In the genomic region with DNA sequence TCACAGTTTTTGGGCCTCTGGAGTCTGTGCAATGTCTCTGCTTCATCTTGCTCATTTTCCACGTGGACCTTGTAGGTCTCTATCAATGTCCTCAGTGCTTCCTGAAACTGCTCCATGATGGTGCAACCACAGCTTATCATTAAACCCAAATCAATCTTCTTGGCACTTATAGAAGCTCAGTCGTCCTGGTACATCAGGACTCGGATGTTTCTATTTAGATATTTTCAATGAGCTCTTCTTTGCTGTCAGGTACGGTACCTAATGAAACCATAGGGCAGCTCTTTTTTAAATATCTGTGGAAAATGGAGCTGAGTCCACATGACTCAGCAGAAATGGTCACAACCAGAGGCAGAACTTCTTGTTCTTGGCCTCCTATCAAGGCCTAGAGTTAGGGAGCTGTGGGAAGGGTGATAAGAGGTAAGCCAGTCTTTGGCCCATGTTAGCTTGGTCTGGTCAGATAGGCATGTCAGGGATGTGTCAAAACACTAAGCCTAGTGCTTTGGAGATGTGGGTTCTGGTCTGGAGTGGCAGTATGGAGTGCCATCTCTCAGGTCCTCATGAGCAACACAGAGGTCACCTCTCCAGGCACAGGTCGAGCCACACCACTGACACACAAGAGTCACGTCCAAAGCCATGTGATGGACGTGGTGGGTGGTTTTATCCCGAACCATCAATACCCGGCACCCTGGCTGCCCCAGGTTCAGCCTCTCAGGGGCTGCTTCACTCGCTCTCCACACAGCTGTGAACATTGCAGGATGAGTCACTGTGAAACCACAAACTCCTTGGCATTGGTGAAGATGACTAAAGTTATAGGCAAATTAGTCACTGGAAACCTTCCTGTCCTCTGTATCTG, we compare ENCODE assay signal across 8 cellular contexts.
DNase-seq lines count a peak whose midpoint lies in the region; ATAC-seq and TF ChIP-seq lines count a peak whose summit lies in the region.

No MANE protein-coding gene starts in this region.

- peak; percentile 84 for ATAC-seq in GM18508 (IDR thresholded peaks at IDR 0.05; ENCODE audit: insufficient read depth, unreplicated experiment)
- peak; percentile 83 for ATAC-seq in HG02870 (IDR thresholded peaks at IDR 0.05; ENCODE audit: unreplicated experiment)
- ATAC-seq in foreskin keratinocyte = peak; percentile 98

- DNase-seq in NOMO-1 treated with DMSO at 0.1 percent for 48 hours (lab: John Stamatoyannopoulos, UW; ENCODE audit: unreplicated experiment) (peak; percentile 75), activated T-cell treated with anti-CD3 and anti-CD28 coated beads for 48 hours (ENCODE audit: low read depth) (peak; percentile 50), foreskin keratinocyte (peak; percentile 93 to 97), NCI-H524 (lab: John Stamatoyannopoulos, UW) (no peak), NCI-H1092 treated with DMSO at 0.1 percent for 48 hours (lab: John Stamatoyannopoulos, UW) (no peak)
- peak; percentile 43 for DNase-seq in stimulated activated CD4-positive, alpha-beta T cell treated with anti-CD3 and anti-CD28 coated beads, Interleukin-12 subunit alpha, Interleukin-12 subunit beta, amount 100 ng/mL, for 4 hours

- TF ChIP-seq CTCF in foreskin keratinocyte (conservative IDR thresholded peaks at IDR 0.05) = no peak

- H3K27me3 ChIP-seq in foreskin keratinocyte = no peaks in the 10 kb centered on the region

- peak overlapping the region; percentile 55 for H3K27ac ChIP-seq in foreskin keratinocyte

- H3K4me1 ChIP-seq in foreskin keratinocyte = peaks cover 32% of the 10 kb centered on the region

Comparison
In these comparisons a context has a peak if more than half of its experiments do, and no peak if none do; other contexts are left out.
1. DNase-seq: peak in NOMO-1 treated with DMSO at 0.1 percent for 48 hours (single experiment), activated T-cell treated with anti-CD3 and anti-CD28 coated beads for 48 hours (single experiment), foreskin keratinocyte (2 of 2) and stimulated activated CD4-positive, alpha-beta T cell treated with anti-CD3 and anti-CD28 coated beads, Interleukin-12 subunit alpha, Interleukin-12 subunit beta, amount 100 ng/mL, for 4 hours (single experiment); none in NCI-H524 (0 of 2) and NCI-H1092 treated with DMSO at 0.1 percent for 48 hours (single experiment).
2. Peak in every context shown above with its lines, with median percentiles within 50 percentile points of each other: ATAC-seq.